ENCODE assay signal across 10 cellular contexts in the genomic region with DNA sequence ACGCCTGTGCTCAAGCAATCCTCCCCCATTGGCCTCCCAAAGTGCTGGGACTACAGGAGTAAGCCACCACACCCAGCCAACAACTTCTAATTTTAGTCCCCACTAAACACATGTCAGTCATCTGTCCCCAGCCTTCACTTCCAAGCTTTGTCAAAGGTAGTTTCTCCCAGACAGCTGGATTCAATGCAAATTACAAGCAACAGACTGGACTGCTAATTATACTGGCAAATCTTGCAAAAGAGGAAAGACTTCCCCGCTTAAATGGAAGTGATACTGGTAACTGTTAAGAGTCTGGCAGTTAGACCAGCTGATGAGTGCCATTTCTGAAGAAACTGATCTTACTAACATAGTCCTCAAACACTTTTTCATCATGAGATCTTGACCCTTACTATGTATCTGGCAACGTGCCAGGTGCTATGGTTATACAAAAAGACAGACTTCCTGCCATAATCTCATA. TPM values are rescaled to one million over a fixed set of nuclear protein-coding genes. Genes with fewer than 3 reads are reported as not detected.
DNase-seq lines count a peak whose midpoint lies in the region; ATAC-seq, FAIRE-seq and TF ChIP-seq lines count a peak whose summit lies in the region.
"Had no signal": no experiment of that assay in that cellular context is flagged by ENCODE, and none has a peak within 500 bp of the region (broad histone marks: within the 10 kb centered on the region; RNA-seq: fewer than 3 reads in every experiment).

No MANE protein-coding gene starts in this region.

- H3K4me1 ChIP-seq in OCI-LY7 (ENCODE audit: insufficient read depth, low read length, poor library complexity, severe bottlenecking) (peaks cover 92% of the 10 kb centered on the region), mucosa of descending colon (ENCODE audit: low read depth) (no peaks in the 10 kb centered on the region), osteoblast (ENCODE audit: insufficient read depth, low read length) (no peaks in the 10 kb centered on the region)

- no peaks in the 10 kb centered on the region for H3K9me2 ChIP-seq in OCI-LY7 (ENCODE audit: insufficient read depth, low read length)

- H4K20me1 ChIP-seq in OCI-LY7 (ENCODE audit: insufficient read depth, low read length): no peaks in the 10 kb centered on the region
- H4K20me1 ChIP-seq in osteoblast (ENCODE audit: insufficient read depth, low read length): no peaks in the 10 kb centered on the region

- CTCF ChIA-PET in OCI-LY7 (lab: Charles Lee; ENCODE audit: unreplicated experiment): no interaction called here

- H3K4me3 ChIP-seq in OCI-LY7 (ENCODE audit: low read depth, low read length, poor library complexity, severe bottlenecking): peak overlapping the region; percentile 33
- no peak overlapping the region for H3K4me3 ChIP-seq in mucosa of descending colon
- no peak overlapping the region for H3K4me3 ChIP-seq in osteoblast (ENCODE audit: insufficient read depth, low read length)

- peak; percentile 80 for FAIRE-seq in GM19239 (lab: Jason Lieb, UNC)

- POLR2A ChIA-PET in OCI-LY7 (lab: Charles Lee): interaction anchor here (1.8 to 4.6 kb wide), 2 partner anchors 9 to 12 kb away, joined by 7 to 31 read pairs; partner anchors contain the start of gene GGA2

- H3K36me3 ChIP-seq in OCI-LY7 (ENCODE audit: insufficient read depth, low read length) (peaks cover 45% of the 10 kb centered on the region), mucosa of descending colon (ENCODE audit: low read depth) (no peaks in the 10 kb centered on the region), osteoblast (ENCODE audit: insufficient read depth, low read length) (peaks cover 27% of the 10 kb centered on the region)

- no peak overlapping the region for H2AFZ ChIP-seq in OCI-LY7 (ENCODE audit: low read length)
- no peak overlapping the region for H2AFZ ChIP-seq in osteoblast (ENCODE audit: low read length)

- TF ChIP-seq CTCF in OCI-LY7 (conservative IDR thresholded peaks at IDR 0.05; ENCODE audit: low read length) (no peak), mucosa of descending colon (IDR thresholded peaks at IDR 0.05) (no peak), osteoblast (IDR thresholded peaks at IDR 0.05; ENCODE audit: extremely low read depth, low read depth, low read length) (no peak)

- H3K4me2 ChIP-seq in OCI-LY7 (ENCODE audit: low read length) (peak overlapping the region; percentile 75), osteoblast (ENCODE audit: insufficient read depth, low read length) (no peak overlapping the region)

- peak overlapping the region; percentile 100 for H3K27ac ChIP-seq in OCI-LY7 (ENCODE audit: low read depth, low read length, poor library complexity, severe bottlenecking)
- H3K27ac ChIP-seq in osteoblast (ENCODE audit: low read depth, low read length): no peak overlapping the region

- DNase-seq in GM19239 (ENCODE audit: insufficient read length, low spot score) (no peak), OCI-LY7 (ENCODE audit: low spot score) (peak; percentile 96), mucosa of descending colon (peak in 1 of 3 donors; percentile 35), NCI-H2081 treated with DMSO at 0.1 percent for 48 hours (lab: John Stamatoyannopoulos, UW) (no peak), osteoblast (ENCODE audit: insufficient read length, low spot score, missing footprints) (no peak)
- no peak for DNase-seq in activated T-cell treated with anti-CD3 and anti-CD28 coated beads, Interleukin-2, amount 50 U/mL, for 48 hours
- no peak for DNase-seq in activated naive CD4-positive, alpha-beta T cell (lab: John Stamatoyannopoulos, UW)
- DNase-seq: activated gamma-delta T cell; stimulated activated CD4-positive, alpha-beta T cell treated with anti-CD3 and anti-CD28 coated beads, Interleukin-2, amount 100 ng/mL, for 24 hours had no signal

- H3K9me3 ChIP-seq in OCI-LY7 (ENCODE audit: low read length) (peaks cover 13% of the 10 kb centered on the region; the same call in 1 of the 2 replicates), mucosa of descending colon (no peaks in the 10 kb centered on the region), osteoblast (ENCODE audit: low read depth, low read length) (no peaks in the 10 kb centered on the region)

- no TSS peak for BruUV-seq in OCI-LY7 (replicated peaks; lab: Mats Ljungman, UMichigan)

- H3K79me2 ChIP-seq in OCI-LY7 (ENCODE audit: insufficient read depth, low read depth, low read length): no peaks in the 10 kb centered on the region; the same call in 1 of the 2 replicates
- no peaks in the 10 kb centered on the region for H3K79me2 ChIP-seq in osteoblast (ENCODE audit: insufficient read depth, low read length)

- intact Hi-C loops in OCI-LY7 (cut with micrococcal nuclease; ENCODE audit: unreplicated experiment) (loop anchor here (1.0 to 10.0 kb wide), 2 partner anchors 39 to 346 kb away; partner anchors contain the start of genes EARS2 and UBFD1), mucosa of descending colon (cut with DNase I, micrococcal nuclease) (no loop called here)

- ATAC-seq in HG02884 (IDR thresholded peaks at IDR 0.05; ENCODE audit: unreplicated experiment) (peak; percentile 54), mucosa of descending colon (peak; percentile 62)

- H3K27me3 ChIP-seq in osteoblast (ENCODE audit: insufficient read depth, low read length): no peaks in the 10 kb centered on the region

RNA-seq across cellular contexts. Expression of gene GGA2, which starts 8.2 kb away (rescaled TPM):
- total RNA-seq in OCI-LY7 (2014; rRNA removed; shearing (Covaris generic)): 213 and 256 TPM in 2 replicates
- total RNA-seq in OCI-LY7 (2022): 580 and 590 TPM in 2 replicates
- total RNA-seq in mucosa of descending colon: 10 to 100 TPM; 37.9 to 62.6 (median 47.6) TPM
- 18.1 and 26.2 TPM in 2 replicates for total RNA-seq in osteoblast

RNA-seq across cellular contexts. Expression of gene EARS2, which starts 38.7 kb away (rescaled TPM):
- total RNA-seq in OCI-LY7 (2014; rRNA removed; shearing (Covaris generic)): 32.3 and 42.1 TPM in 2 replicates
- total RNA-seq in OCI-LY7 (2022) (27.8 and 38.5 TPM in 2 replicates), mucosa of descending colon (10 to 100 TPM; 15.2 to 18.0 (median 17.2) TPM), osteoblast (26.8 and 32.6 TPM in 2 replicates)

RNA-seq across cellular contexts. Expression of gene UBFD1, which starts 39.1 kb away (rescaled TPM):
- 39.1 and 42.4 TPM in 2 replicates for total RNA-seq in OCI-LY7 (2014; rRNA removed; shearing (Covaris generic))
- total RNA-seq in OCI-LY7 (2022) (62.8 and 67.1 TPM in 2 replicates), mucosa of descending colon (10 to 100 TPM; 27.8 to 38.3 (median 28.5) TPM), osteoblast (94.3 and 109 TPM in 2 replicates)
